ENCODE assay signal across 32 cellular contexts in the genomic region with DNA sequence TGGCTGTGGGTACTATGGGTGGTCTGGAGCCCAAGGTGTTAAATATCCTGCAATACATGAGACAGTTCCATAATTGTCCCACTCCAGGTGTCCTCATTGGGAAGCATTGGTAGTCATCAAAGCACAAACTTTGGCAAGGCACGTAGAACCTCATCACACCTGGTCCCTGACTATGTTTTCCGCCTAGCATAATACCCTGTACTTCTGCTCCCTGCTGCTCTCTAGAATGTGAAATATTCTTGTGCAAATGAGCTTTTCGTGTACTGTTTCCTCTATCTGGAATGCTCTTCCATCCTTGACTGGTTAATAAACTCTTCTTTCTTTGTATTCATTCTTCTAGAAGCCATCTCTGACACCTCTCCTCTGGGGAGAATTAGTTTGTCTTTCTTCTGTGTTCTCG.
"Had no signal": no experiment of that assay in that cellular context is flagged by ENCODE, and none has a peak within 500 bp of the region (broad histone marks: within the 10 kb centered on the region; RNA-seq: fewer than 3 reads in every experiment).

No MANE protein-coding gene starts in this region.

- H3K27me3 ChIP-seq: MG63, SJCRH30 had no signal

- H3K27ac Mint-ChIP-seq: T-cell had no signal

- H2AFZ ChIP-seq: PC-9 had no signal

- ATAC-seq: K562, Panc1, Right ventricle myocardium inferior, SK-N-SH treated with all-trans-retinoic acid at 6 μM for 48 hours, T-cell had no signal

- H3K4me3 ChIP-seq: K562, MG63, PC-9, SJCRH30, SK-N-MC had no signal

- H3K4me1 ChIP-seq: SJCRH30 had no signal

- H3K4me1 Mint-ChIP-seq: T-cell had no signal

- H3K27ac ChIP-seq: PC-9, RWPE1, SJCRH30, SK-N-MC had no signal

- H3K4me3 Mint-ChIP-seq: T-cell had no signal

- H3K4me2 ChIP-seq: PC-9 had no signal

- H3K36me3 Mint-ChIP-seq: T-cell had no signal

- H3K36me3 ChIP-seq: MG63, SJCRH30 had no signal

- H3K9me3 ChIP-seq: MG63, SJCRH30 had no signal

- DNase-seq: Kasumi-1, KG1, MG63, NCI-H1048, NCI-H1092 treated with DMSO at 0.1 percent for 48 hours, NCI-H1105 treated with DMSO at 0.1 percent for 48 hours, NCI-H1417, NCI-H1436, NCI-H146, NCI-H1694, NCI-H187, NCI-H1930, NCI-H2029 treated with DMSO at 0.1 percent for 48 hours, NCI-H2081 treated with DMSO at 0.1 percent for 48 hours, NCI-H2107, NCI-H2171, NCI-H2227 treated with DMSO at 0.1 percent for 48 hours, NCI-H446, NCI-H524, NCI-H526, NCI-H774, PC-9, SHP77, SIG-M5, SJCRH30, T-cell had no signal
